In genomic region chr6:20540683-20541082, GRCh38 we compare ENCODE assay signal across 17 cellular contexts. TPM values are rescaled to one million over a fixed set of nuclear protein-coding genes. Genes with fewer than 3 reads are reported as not detected.
DNase-seq lines count a peak whose midpoint lies in the region; ATAC-seq, FAIRE-seq and TF ChIP-seq lines count a peak whose summit lies in the region.
"Had no signal": no experiment of that assay in that cellular context is flagged by ENCODE, and none has a peak within 500 bp of the region (broad histone marks: within the 10 kb centered on the region; RNA-seq: fewer than 3 reads in every experiment).

No MANE protein-coding gene starts in this region.

- peaks cover 87% of the 10 kb centered on the region for H3K79me2 ChIP-seq in Karpas-422 (ENCODE audit: low read length)

- 61 to 67% methylated on average over 5 of the region's 5 CpGs for WGBS in pancreas, 2 donors

- H3K9ac ChIP-seq in Karpas-422 (ENCODE audit: low read length) = no peak overlapping the region

- H3K9me2 ChIP-seq in Karpas-422 (replicated peaks; ENCODE audit: insufficient read depth, low read length) = no peaks in the 10 kb centered on the region

- no peak for FAIRE-seq in pancreas (lab: Jason Lieb, UNC)

- no peak for TF ChIP-seq CTCF in choroid plexus epithelial cell (conservative IDR thresholded peaks at IDR 0.05; ENCODE audit: low read depth, low read length)
- no peak for TF ChIP-seq CTCF in pancreas (IDR thresholded peaks at IDR 0.05)

- no peaks in the 10 kb centered on the region for H3K27me3 ChIP-seq in Karpas-422 (ENCODE audit: low read length)
- no peaks in the 10 kb centered on the region for H3K27me3 ChIP-seq in pancreas

- no peak overlapping the region for H3K27ac ChIP-seq in Karpas-422 (ENCODE audit: low read length)
- no peak overlapping the region for H3K27ac ChIP-seq in pancreas
- H3K27ac ChIP-seq: WERI-Rb-1 had no signal

- DNase-seq in Daoy (ENCODE audit: low read depth) = peak; percentile 28
- peak; percentile 30 for DNase-seq in Karpas-422
- peak; percentile 81 for DNase-seq in choroid plexus epithelial cell (ENCODE audit: low read depth)
- DNase-seq in pancreas = peak in 1 of 6 donors; percentile 10
- no peak for DNase-seq in SK-N-DZ (ENCODE audit: low spot score)
- DNase-seq in left lobe of liver (ENCODE audit: low spot score) = no peak
- DNase-seq: activated CD8-positive, alpha-beta memory T cell treated with anti-CD3 and anti-CD28 coated beads, Interleukin-2, amount 10 ng/mL, durations not matched to agents 7 days and 5 days; activated naive CD4-positive, alpha-beta T cell treated with anti-CD3 and anti-CD28 coated beads for 36 hours; C1 segment of cervical spinal cord; effector memory CD8-positive, alpha-beta T cell; KG1; mucosa of descending colon; NCI-H146; NCI-H510A treated with DMSO at 0.1 percent for 48 hours; OCI-M1; WERI-Rb-1 had no signal

- intact Hi-C loops in pancreas (cut with DNase I) = no loop called here

- ATAC-seq in pancreas = peak; percentile 46 to 68 (median 54)
- ATAC-seq in GM21737 (IDR thresholded peaks at IDR 0.05; ENCODE audit: unreplicated experiment) = no peak
- ATAC-seq in left lobe of liver = no peak
- ATAC-seq: activated CD8-positive, alpha-beta memory T cell treated with anti-CD3 and anti-CD28 coated beads, Interleukin-2, amount 10 ng/mL, durations not matched to agents 7 days and 5 days; effector memory CD8-positive, alpha-beta T cell; mucosa of descending colon had no signal

- peaks cover 21% of the 10 kb centered on the region for H3K36me3 ChIP-seq in Karpas-422 (ENCODE audit: insufficient read depth, low read length)
- no peaks in the 10 kb centered on the region for H3K36me3 ChIP-seq in pancreas

- H3K9me3 ChIP-seq in Karpas-422 (ENCODE audit: low read length) = no peaks in the 10 kb centered on the region
- H3K9me3 ChIP-seq in pancreas = no peaks in the 10 kb centered on the region
- H3K9me3 ChIP-seq: mucosa of descending colon had no signal

- H3K4me2 ChIP-seq in Karpas-422 (ENCODE audit: low read depth, low read length, poor library complexity, severe bottlenecking) = no peak overlapping the region

- no peak overlapping the region for H2AFZ ChIP-seq in Karpas-422 (ENCODE audit: low read length)

- H3K4me1 ChIP-seq in Karpas-422 (ENCODE audit: low read length) (peaks cover 10% of the 10 kb centered on the region), pancreas (peaks cover 0 to 8% (median 4%) of the 10 kb centered on the region in 3 donors)

- H3K4me3 ChIP-seq in Karpas-422 (ENCODE audit: low read length) = no peak overlapping the region
- H3K4me3 ChIP-seq in choroid plexus epithelial cell (ENCODE audit: low read depth, low read length) = no peak overlapping the region
- H3K4me3 ChIP-seq in pancreas = no peak overlapping the region
- H3K4me3 ChIP-seq: mucosa of descending colon had no signal

- no peaks in the 10 kb centered on the region for H4K20me1 ChIP-seq in Karpas-422 (ENCODE audit: insufficient read depth, low read depth, low read length)

RNA-seq across cellular contexts. Expression of gene CDKAL1, which starts 6.4 kb away (rescaled TPM):
- total RNA-seq in Daoy (2014; rRNA removed; shearing (Covaris generic)) = 31.8 and 34.0 TPM in 2 replicates
- 17.5 and 23.7 TPM in 2 replicates for total RNA-seq in Karpas-422 (2014; rRNA removed; shearing (Covaris generic); ENCODE audit: low replicate concordance)
- 10 to 100 TPM in 2 of 6 donors, 1 to 10 TPM in 4; 6.7 to 11.7 (median 8.8) TPM for total RNA-seq in pancreas
- 1 to 10 TPM; 3.3 TPM for polyA plus RNA-seq in pancreas
- polyA plus RNA-seq in SK-N-DZ (2014; cell fraction: cytosol; rRNA removed) = 16.3 and 16.8 TPM in 2 replicates
- polyA plus RNA-seq in SK-N-DZ (2014; cell fraction: nucleus; rRNA removed) = 5.8 and 12.5 TPM in 2 replicates
- total RNA-seq in left lobe of liver = 5.1 TPM

Comparison
In these comparisons a context has a peak if more than half of its experiments do, and no peak if none do; other contexts are left out.
1. DNase-seq: peak in Daoy (single experiment), Karpas-422 (single experiment) and choroid plexus epithelial cell (single experiment); none in SK-N-DZ (single experiment) and left lobe of liver (single experiment).
2. ATAC-seq: peak in pancreas (4 of 4); none in GM21737 (single experiment) and left lobe of liver (single experiment).